20 cellular contexts compared by ENCODE assay signal in the genomic region with DNA sequence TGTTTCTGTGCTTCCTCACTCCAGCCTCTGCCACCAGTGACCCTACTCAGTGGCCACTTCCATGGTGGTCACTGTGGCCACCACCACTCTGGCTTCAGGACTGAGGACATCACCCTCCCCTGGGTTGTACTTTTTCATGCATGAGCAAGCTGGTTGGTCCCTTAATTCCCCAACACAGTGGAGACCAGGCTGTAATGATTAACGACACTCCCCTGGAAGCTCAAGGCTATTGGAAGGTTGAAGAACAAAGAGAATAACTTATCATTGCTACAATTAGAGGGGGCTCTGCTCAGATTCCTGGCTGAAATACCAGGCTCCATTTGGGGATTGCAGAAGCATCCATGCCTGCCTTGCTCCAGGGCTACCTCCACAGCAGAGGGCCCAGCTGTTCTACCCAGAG. TPM values are rescaled to one million over a fixed set of nuclear protein-coding genes. Genes with fewer than 3 reads are reported as not detected.
DNase-seq lines count a peak whose midpoint lies in the region; ATAC-seq and TF ChIP-seq lines count a peak whose summit lies in the region.
"Had no signal": no experiment of that assay in that cellular context is flagged by ENCODE, and none has a peak within 500 bp of the region (broad histone marks: within the 10 kb centered on the region; RNA-seq: fewer than 3 reads in every experiment).

No MANE protein-coding gene starts in this region.

- H3K9me2 ChIP-seq in GM23338 (ENCODE audit: insufficient read depth), result peaks cover 10% of the 10 kb centered on the region; the same call in 1 of the 2 replicates

- H3K9me3 Mint-ChIP-seq in activated naive CD8-positive, alpha-beta T cell (ENCODE audit: low read depth), result no peaks in the 10 kb centered on the region
- no peaks in the 10 kb centered on the region for H3K9me3 Mint-ChIP-seq in activated naive CD8-positive, alpha-beta T cell treated with anti-CD3 and anti-CD28 coated beads, Interleukin-2, amount 50 U/mL, for 24 hours
- no peaks in the 10 kb centered on the region for H3K9me3 Mint-ChIP-seq in activated T-helper 17 cell treated with anti-CD3 and anti-CD28 coated beads, Interleukin-2, amount 50 U/mL, for 72 hours
- H3K9me3 Mint-ChIP-seq in naive thymus-derived CD8-positive, alpha-beta T cell, result no peaks in the 10 kb centered on the region
- H3K9me3 Mint-ChIP-seq in GM23338, result peaks cover 9% of the 10 kb centered on the region; the same call in 2 of the 3 replicates

- H2AFZ ChIP-seq in GM23338, result no peak overlapping the region

- H3F3A ChIP-seq in GM23338 (replicated peaks; ENCODE audit: low read depth), result 0 out of 2 replicates have a peak, but pooled peaks cover 3% of the 10 kb centered on the region

- H3K4me1 ChIP-seq in GM23338 (ENCODE audit: insufficient read depth) (no peaks in the 10 kb centered on the region), tibial nerve (peaks cover 0 to 4% (median 0%) of the 10 kb centered on the region in 4 donors)
- H3K4me1 ChIP-seq: A549 had no signal

- H3K36me3 ChIP-seq in GM23338 (ENCODE audit: insufficient read depth) (no peaks in the 10 kb centered on the region), tibial nerve (peaks cover 0 to 50% (median 0%) of the 10 kb centered on the region in 3 donors)

- H3K27ac ChIP-seq in substantia nigra (ENCODE audit: low read depth, low read length, poor library complexity, severe bottlenecking), result peak overlapping the region; percentile 38
- no peak overlapping the region for H3K27ac ChIP-seq in GM23338 (ENCODE audit: low read depth)
- H3K27ac ChIP-seq in tibial nerve, result no peak overlapping the region
- H3K27ac ChIP-seq: A549, Peyer's patch had no signal

- no peaks in the 10 kb centered on the region for H3K27me3 Mint-ChIP-seq in activated naive CD8-positive, alpha-beta T cell
- H3K27me3 Mint-ChIP-seq in activated naive CD8-positive, alpha-beta T cell treated with anti-CD3 and anti-CD28 coated beads, Interleukin-2, amount 50 U/mL, for 24 hours, result no peaks in the 10 kb centered on the region
- H3K27me3 Mint-ChIP-seq in activated T-helper 17 cell treated with anti-CD3 and anti-CD28 coated beads, Interleukin-2, amount 50 U/mL, for 72 hours, result no peaks in the 10 kb centered on the region
- H3K27me3 Mint-ChIP-seq in naive thymus-derived CD8-positive, alpha-beta T cell, result no peaks in the 10 kb centered on the region
- H3K27me3 Mint-ChIP-seq in GM23338 (ENCODE audit: insufficient read depth, low read depth, poor library complexity), result peaks cover 10% of the 10 kb centered on the region

- no peak for ATAC-seq in activated naive CD8-positive, alpha-beta T cell treated with anti-CD3 and anti-CD28 coated beads, Interleukin-2, amount 50 U/mL, for 24 hours
- ATAC-seq in activated T-helper 17 cell treated with anti-CD3 and anti-CD28 coated beads, Interleukin-2, amount 50 U/mL, for 72 hours (replicated peaks), result no peak
- no peak for ATAC-seq in naive thymus-derived CD8-positive, alpha-beta T cell
- no peak for ATAC-seq in GM23338
- ATAC-seq: A549 had no signal

- TF ChIP-seq POLR2A in tibial nerve (IDR thresholded peaks at IDR 0.05), result no peak

- H3K36me3 Mint-ChIP-seq in activated naive CD8-positive, alpha-beta T cell, result peaks cover 2% of the 10 kb centered on the region
- H3K36me3 Mint-ChIP-seq in activated naive CD8-positive, alpha-beta T cell treated with anti-CD3 and anti-CD28 coated beads, Interleukin-2, amount 50 U/mL, for 24 hours (ENCODE audit: low read depth), result peaks cover 3% of the 10 kb centered on the region
- peaks cover 30% of the 10 kb centered on the region for H3K36me3 Mint-ChIP-seq in activated T-helper 17 cell treated with anti-CD3 and anti-CD28 coated beads, Interleukin-2, amount 50 U/mL, for 72 hours (ENCODE audit: low read depth)
- peaks cover 5 to 54% (median 31%) of the 10 kb centered on the region in 3 donors for H3K36me3 Mint-ChIP-seq in naive thymus-derived CD8-positive, alpha-beta T cell
- H3K36me3 Mint-ChIP-seq in GM23338 (ENCODE audit: low read depth), result peaks cover 4% of the 10 kb centered on the region; the same call in 2 of the 3 replicates

- H3K4me3 Mint-ChIP-seq in activated naive CD8-positive, alpha-beta T cell, result no peak overlapping the region
- no peak overlapping the region for H3K4me3 Mint-ChIP-seq in activated naive CD8-positive, alpha-beta T cell treated with anti-CD3 and anti-CD28 coated beads, Interleukin-2, amount 50 U/mL, for 24 hours
- H3K4me3 Mint-ChIP-seq in activated T-helper 17 cell treated with anti-CD3 and anti-CD28 coated beads, Interleukin-2, amount 50 U/mL, for 72 hours, result no peak overlapping the region
- no peak overlapping the region for H3K4me3 Mint-ChIP-seq in naive thymus-derived CD8-positive, alpha-beta T cell
- H3K4me3 Mint-ChIP-seq in GM23338, result no peak overlapping the region

- no peaks in the 10 kb centered on the region for H4K20me1 ChIP-seq in GM23338 (replicated peaks; ENCODE audit: insufficient read depth)

- TF ChIP-seq EP300 in tibial nerve (IDR thresholded peaks at IDR 0.05), result no peak

- H3K4me2 ChIP-seq in GM23338, result no peak overlapping the region
- H3K4me2 ChIP-seq: A549 had no signal

- DNase-seq in activated naive CD8-positive, alpha-beta T cell treated with anti-CD3 and anti-CD28 coated beads, Interleukin-2, amount 50 U/mL, for 24 hours, result no peak
- no peak for DNase-seq in naive thymus-derived CD8-positive, alpha-beta T cell
- no peak for DNase-seq in substantia nigra (lab: John Stamatoyannopoulos, UW)
- no peak for DNase-seq in GM23338 (ENCODE audit: low spot score)
- DNase-seq in tibial nerve (ENCODE audit: low spot score in 2 of 2), result no peak
- DNase-seq in effector CD4-positive, alpha-beta T cell, result no peak
- DNase-seq: C1 segment of cervical spinal cord, IMR-90, Karpas-422, MM.1S, NCI-H1092 treated with DMSO at 0.1 percent for 48 hours, NCI-H2227 treated with DMSO at 0.1 percent for 48 hours, NCI-H524 treated with DMSO at 0.1 percent for 48 hours, Peyer's patch, Right ventricle myocardium superior had no signal

- 69 to 80% methylated on average over 1 of the region's 1 CpG for WGBS in tibial nerve, 2 donors

- POLR2A ChIA-PET in naive thymus-derived CD8-positive, alpha-beta T cell (lab: Charles Lee), result interaction anchor here (0.6 to 2.5 kb wide), 3 partner anchors 10 to 30 kb away, joined by 3 to 26 read pairs (median 5); a partner anchor contains a TSS

- H3K79me2 ChIP-seq in GM23338 (replicated peaks; ENCODE audit: insufficient read depth), result no peaks in the 10 kb centered on the region

- H3K27me3 ChIP-seq in GM23338 (ENCODE audit: insufficient read depth) (no peaks in the 10 kb centered on the region), tibial nerve (no peaks in the 10 kb centered on the region)
- H3K27me3 ChIP-seq: Peyer's patch had no signal

- no peak overlapping the region for H3K4me3 ChIP-seq in GM23338
- H3K4me3 ChIP-seq in tibial nerve, result no peak overlapping the region
- H3K4me3 ChIP-seq: A549, Peyer's patch had no signal

- H3K4me1 Mint-ChIP-seq in activated naive CD8-positive, alpha-beta T cell (ENCODE audit: low read depth), result peaks cover 49% of the 10 kb centered on the region
- peaks cover 25% of the 10 kb centered on the region for H3K4me1 Mint-ChIP-seq in activated naive CD8-positive, alpha-beta T cell treated with anti-CD3 and anti-CD28 coated beads, Interleukin-2, amount 50 U/mL, for 24 hours
- H3K4me1 Mint-ChIP-seq in activated T-helper 17 cell treated with anti-CD3 and anti-CD28 coated beads, Interleukin-2, amount 50 U/mL, for 72 hours, result peaks cover 5% of the 10 kb centered on the region
- peaks cover 27 to 62% (median 54%) of the 10 kb centered on the region in 4 donors for H3K4me1 Mint-ChIP-seq in naive thymus-derived CD8-positive, alpha-beta T cell
- H3K4me1 Mint-ChIP-seq in GM23338, result no peaks in the 10 kb centered on the region; the same call in 2 of the 3 replicates

- TF ChIP-seq CTCF in GM23338 (conservative IDR thresholded peaks at IDR 0.05; ENCODE audit: low read depth in 2 of 2) (no peak), tibial nerve (IDR thresholded peaks at IDR 0.05) (no peak)

- peak overlapping the region; percentile 68 for H3K27ac Mint-ChIP-seq in activated naive CD8-positive, alpha-beta T cell
- no peak overlapping the region for H3K27ac Mint-ChIP-seq in activated naive CD8-positive, alpha-beta T cell treated with anti-CD3 and anti-CD28 coated beads, Interleukin-2, amount 50 U/mL, for 24 hours
- peak overlapping the region; percentile 35 for H3K27ac Mint-ChIP-seq in activated T-helper 17 cell treated with anti-CD3 and anti-CD28 coated beads, Interleukin-2, amount 50 U/mL, for 72 hours
- H3K27ac Mint-ChIP-seq in naive thymus-derived CD8-positive, alpha-beta T cell, result peak overlapping the region; percentile 45 to 89 (median 74)
- H3K27ac Mint-ChIP-seq in GM23338, result no peak overlapping the region

- H3K9me3 ChIP-seq in tibial nerve, result no peaks in the 10 kb centered on the region
- H3K9me3 ChIP-seq: A549, Peyer's patch had no signal

RNA-seq across cellular contexts. Expression of a gene that starts 10.5 kb away (rescaled TPM):
- 10 to 100 TPM; 20.7 to 22.1 TPM for total RNA-seq in activated T-helper 17 cell treated with anti-CD3 and anti-CD28 coated beads, Interleukin-2, amount 50 U/mL, for 72 hours
- total RNA-seq in naive thymus-derived CD8-positive, alpha-beta T cell, result 10 to 100 TPM; 97.8 to 99.8 TPM
- polyA plus RNA-seq in naive thymus-derived CD8-positive, alpha-beta T cell, result 100 to 1,000 TPM; 460 to 532 (median 464) TPM
- 0.69 and 3.3 TPM in 2 replicates for total RNA-seq in GM23338 (2014; rRNA removed; shearing (Covaris generic))
- 4.6 and 5.0 TPM in 2 replicates for polyA plus RNA-seq in GM23338 (2016; fragmentation: Nextera tagmentation; extraction: Ambion mirVana)
- total RNA-seq in tibial nerve, result 10 to 100 TPM in 3 of 4 donors, 1 to 10 TPM in 1; 6.3 to 43.7 (median 23.0) TPM

RNA-seq across cellular contexts. Expression of a gene that starts 16.1 kb away (rescaled TPM):
- total RNA-seq in activated T-helper 17 cell treated with anti-CD3 and anti-CD28 coated beads, Interleukin-2, amount 50 U/mL, for 72 hours, result not detected
- total RNA-seq in naive thymus-derived CD8-positive, alpha-beta T cell, result not detected
- under 1 TPM; 0.39 to 0.69 (median 0.49) TPM for polyA plus RNA-seq in naive thymus-derived CD8-positive, alpha-beta T cell
- total RNA-seq in GM23338 (2014; rRNA removed; shearing (Covaris generic)), result 0.66 TPM in 1 of 2 replicates, not detected in the other
- 0.42 and 0.78 TPM in 2 replicates for polyA plus RNA-seq in GM23338 (2016; fragmentation: Nextera tagmentation; extraction: Ambion mirVana)
- under 1 TPM in 1 of 4 donors, not detected in 3; 0.90 TPM for total RNA-seq in tibial nerve
- total RNA-seq: H4, HT1080, IMR-90 had no signal
- polyA plus RNA-seq: IMR-90 had no signal

RNA-seq across cellular contexts. Expression of a gene that starts 41.2 kb away (rescaled TPM):
- total RNA-seq in activated T-helper 17 cell treated with anti-CD3 and anti-CD28 coated beads, Interleukin-2, amount 50 U/mL, for 72 hours, result not detected
- total RNA-seq in naive thymus-derived CD8-positive, alpha-beta T cell, result not detected
- not detected for polyA plus RNA-seq in naive thymus-derived CD8-positive, alpha-beta T cell
- 0.62 and 0.94 TPM in 2 replicates for total RNA-seq in GM23338 (2014; rRNA removed; shearing (Covaris generic))
- polyA plus RNA-seq in GM23338 (2016; fragmentation: Nextera tagmentation; extraction: Ambion mirVana), result 0.57 and 1.2 TPM in 2 replicates
- total RNA-seq in tibial nerve, result 10 to 100 TPM in 2 of 4 donors, 1 to 10 TPM in 2; 7.3 to 32.7 (median 14.9) TPM
- total RNA-seq: HT1080, IMR-90 had no signal
- polyA plus RNA-seq: A549, IMR-90 had no signal

RNA-seq across cellular contexts. Expression of a gene that starts 56.1 kb away (rescaled TPM):
- total RNA-seq in activated T-helper 17 cell treated with anti-CD3 and anti-CD28 coated beads, Interleukin-2, amount 50 U/mL, for 72 hours, result under 1 TPM in 1 of 2 donors, not detected in 1; 0.11 TPM
- total RNA-seq in naive thymus-derived CD8-positive, alpha-beta T cell, result under 1 TPM; 0.18 to 0.58 TPM
- polyA plus RNA-seq in naive thymus-derived CD8-positive, alpha-beta T cell, result under 1 TPM; 0.34 to 0.64 (median 0.36) TPM
- 10.4 and 11.6 TPM in 2 replicates for total RNA-seq in GM23338 (2014; rRNA removed; shearing (Covaris generic))
- 7.5 and 7.7 TPM in 2 replicates for polyA plus RNA-seq in GM23338 (2016; fragmentation: Nextera tagmentation; extraction: Ambion mirVana)
- 10 to 100 TPM in 2 of 4 donors, 1 to 10 TPM in 2; 6.7 to 15.3 (median 10.1) TPM for total RNA-seq in tibial nerve
- total RNA-seq: H4, HT1080, IMR-90 had no signal
- polyA plus RNA-seq: IMR-90 had no signal

Comparison
In these comparisons a context has a peak if more than half of its experiments do, and no peak if none do; other contexts are left out.
1. H3K27ac Mint-ChIP-seq: peak in activated naive CD8-positive, alpha-beta T cell (single experiment), activated T-helper 17 cell treated with anti-CD3 and anti-CD28 coated beads, Interleukin-2, amount 50 U/mL, for 72 hours (single experiment) and naive thymus-derived CD8-positive, alpha-beta T cell (10 of 10); none in activated naive CD8-positive, alpha-beta T cell treated with anti-CD3 and anti-CD28 coated beads, Interleukin-2, amount 50 U/mL, for 24 hours (single experiment) and GM23338 (single experiment).